Comparison of ENCODE assay signal across 22 cellular contexts in genomic region chr4:25656031-25656430, GRCh38. TPM values are rescaled to one million over a fixed set of nuclear protein-coding genes. Genes with fewer than 3 reads are reported as not detected.
DNase-seq lines count a peak whose midpoint lies in the region; ATAC-seq, FAIRE-seq and TF ChIP-seq lines count a peak whose summit lies in the region.
"Had no signal": no experiment of that assay in that cellular context is flagged by ENCODE, and none has a peak within 500 bp of the region (broad histone marks: within the 10 kb centered on the region; RNA-seq: fewer than 3 reads in every experiment).

No MANE protein-coding gene starts in this region.

- H3K79me2 ChIP-seq in HepG2 (ENCODE audit: insufficient read depth, low read length), result no peaks in the 10 kb centered on the region
- no peaks in the 10 kb centered on the region for H3K79me2 ChIP-seq in hepatocyte

- peaks cover 16% of the 10 kb centered on the region for H3K4me1 Mint-ChIP-seq in nephron
- H3K4me1 Mint-ChIP-seq in naive thymus-derived CD8-positive, alpha-beta T cell, result peaks cover 0 to 9% (median 3%) of the 10 kb centered on the region in 4 donors

- no peak for FAIRE-seq in HepG2 (lab: Jason Lieb, UNC)

- WGBS in HepG2 (ENCODE audit: low lambda C conversion rate), result 53% methylated on average over 8 of the region's 8 CpGs
- WGBS in right lobe of liver (ENCODE audit: insufficient coverage, low coverage, low lambda C conversion rate, missing lambda C conversion rate), result 38% methylated on average over 7 of the region's 8 CpGs
- 56% methylated on average over 8 of the region's 8 CpGs for whole genome bisulfite sequencing in hepatocyte (ENCODE audit: low lambda C conversion rate, missing lambda C conversion rate)

- in situ Hi-C loops in HepG2 (cut with HindIII; ENCODE audit: extremely low pct_ligation_motif_present, low pct_unique_long_range_greater_than_20kb), result no loop called here

- TF ChIP-seq CTCF in HepG2 (CRISPR knock-in tag; IDR thresholded peaks at IDR 0.05) (no peak), right lobe of liver (IDR thresholded peaks at IDR 0.05) (no peak), hepatocyte (IDR thresholded peaks at IDR 0.05; ENCODE audit: poor library complexity) (no peak), nephron (IDR thresholded peaks at IDR 0.05; ENCODE audit: unreplicated experiment in 3 of 3) (no peak)

- H3K4me2 ChIP-seq in HepG2 (ENCODE audit: low read depth, low read length) (peak overlapping the region; percentile 36; the same call in 1 of the 2 replicates), hepatocyte (peak overlapping the region; percentile 90)

- DNase-seq in HepG2 (ENCODE audit: low spot score) (no peak), right lobe of liver (no peak), hepatocyte (ENCODE audit: low spot score) (no peak)
- no peak for DNase-seq in naive thymus-derived CD8-positive, alpha-beta T cell
- DNase-seq in stimulated activated CD8-positive, alpha-beta memory T cell treated with anti-CD3 and anti-CD28 coated beads, Interleukin-4, amount 100 ng/mL, for 48 hours, result no peak
- DNase-seq: activated CD4-positive, alpha-beta T cell treated with anti-CD3 and anti-CD28 coated beads for 4 hours; activated CD8-positive, alpha-beta memory T cell treated with anti-CD3 and anti-CD28 coated beads, Interleukin-2, amount 50 U/mL, for 48 hours; activated naive CD4-positive, alpha-beta T cell treated with Interleukin-2 at 50 U/mL for 16 hours; CD8-positive, alpha-beta memory T cell; dorsolateral prefrontal cortex; GF-D8; KBM-7; mammary epithelial cell; nucleus accumbens; SHP77; stimulated activated CD4-positive, alpha-beta T cell treated with anti-CD3 and anti-CD28 coated beads, Interleukin-4, amount 100 ng/mL, for 4 hours had no signal

- POLR2A ChIA-PET in HepG2 (lab: Yijun Ruan, JAX), result no interaction called here
- POLR2A ChIA-PET in naive thymus-derived CD8-positive, alpha-beta T cell (lab: Charles Lee), result no interaction called here

- H3K27ac ChIP-seq in HepG2 (ENCODE audit: extremely low read length, insufficient read depth, low read length), result no peak overlapping the region
- no peak overlapping the region for H3K27ac ChIP-seq in right lobe of liver
- H3K27ac ChIP-seq in hepatocyte, result no peak overlapping the region
- H3K27ac ChIP-seq: dorsolateral prefrontal cortex had no signal

- H3K4me3 ChIP-seq in HepG2 (replicated peaks in 1 of 3; ENCODE audit: insufficient read depth in 1 of 3, low read depth in 2 of 3, low read length in 3 of 3), result peak overlapping the region in 1 of 3 experiments; percentile 33; a peak in 1 of 6 replicates
- no peak overlapping the region for H3K4me3 ChIP-seq in right lobe of liver
- peak overlapping the region; percentile 18 for H3K4me3 ChIP-seq in hepatocyte

- H3K27me3 Mint-ChIP-seq in nephron (ENCODE audit: low read depth), result peaks cover 79% of the 10 kb centered on the region
- H3K27me3 Mint-ChIP-seq in naive thymus-derived CD8-positive, alpha-beta T cell, result peaks cover 11 to 30% (median 23%) of the 10 kb centered on the region in 5 donors

- TF ChIP-seq POLR2A in HepG2 (IDR thresholded peaks at IDR 0.05; ENCODE audit: insufficient read depth in 1 of 2, low read depth in 2 of 2, low read length in 2 of 2), result no peak
- no peak for TF ChIP-seq POLR2A in right lobe of liver (IDR thresholded peaks at IDR 0.05)
- no peak for TF ChIP-seq POLR2A in GM18505 (IDR thresholded peaks at IDR 0.05; ENCODE audit: borderline replicate concordance, extremely low read depth, insufficient read depth, insufficient read length)

- no peaks in the 10 kb centered on the region for H3K36me3 Mint-ChIP-seq in nephron (ENCODE audit: low read depth)
- H3K36me3 Mint-ChIP-seq in naive thymus-derived CD8-positive, alpha-beta T cell, result no peaks in the 10 kb centered on the region
- H3K36me3 Mint-ChIP-seq: CD8-positive, alpha-beta memory T cell had no signal

- H3K4me1 ChIP-seq in HepG2 (ENCODE audit: insufficient read depth, low read length) (peaks cover 8% of the 10 kb centered on the region), right lobe of liver (no peaks in the 10 kb centered on the region), hepatocyte (ENCODE audit: insufficient read depth) (peaks cover 11% of the 10 kb centered on the region)

- no TSS peak for BruUV-seq in HepG2 (replicated peaks; lab: Mats Ljungman, UMichigan)

- no peak overlapping the region for H2AFZ ChIP-seq in HepG2 (ENCODE audit: low read length)
- H2AFZ ChIP-seq in hepatocyte, result peak overlapping the region; percentile 70

- TF ChIP-seq EP300 in HepG2 (IDR thresholded peaks at IDR 0.05; ENCODE audit: low read depth in 2 of 2, low read length in 2 of 2) (no peak), HepG2 (CRISPR knock-in tag; IDR thresholded peaks at IDR 0.05; ENCODE audit: borderline replicate concordance) (no peak)

- no peaks in the 10 kb centered on the region for H3K9me2 ChIP-seq in hepatocyte (replicated peaks; ENCODE audit: insufficient read depth)

- CTCF ChIA-PET in HepG2 (lab: Yijun Ruan, JAX; ENCODE audit: low intra/inter-chr PET ratio, low total read pairs), result no interaction called here

- intact Hi-C loops in HepG2 (cut with micrococcal nuclease; ENCODE audit: unreplicated experiment) (no loop called here), right lobe of liver (cut with DNase I) (no loop called here)

- H3K9ac ChIP-seq in HepG2 (ENCODE audit: insufficient read depth, low read depth, low read length), result no peak overlapping the region

- H3K27me3 ChIP-seq in HepG2 (ENCODE audit: control insufficient read depth in 1 of 2, insufficient read depth in 2 of 2, low read length in 2 of 2) (peaks cover 2 to 42% of the 10 kb centered on the region in 2 experiments; a peak in 4 of 5 replicates), right lobe of liver (peaks cover 0 to 8% of the 10 kb centered on the region in 2 donors), hepatocyte (peaks cover 39% of the 10 kb centered on the region)

- H4K20me1 ChIP-seq in HepG2 (ENCODE audit: insufficient read depth, low read length) (no peaks in the 10 kb centered on the region; the same call in 1 of the 2 replicates), hepatocyte (ENCODE audit: insufficient read depth, poor library complexity, severe bottlenecking) (no peaks in the 10 kb centered on the region)

- peak overlapping the region in 1 of 3 experiments; percentile 52 for H3K27ac Mint-ChIP-seq in nephron
- peak overlapping the region in 1 of 10 donors; percentile 57 for H3K27ac Mint-ChIP-seq in naive thymus-derived CD8-positive, alpha-beta T cell
- H3K27ac Mint-ChIP-seq: CD8-positive, alpha-beta memory T cell had no signal

- TF ChIP-seq RAD21 in HepG2 (CRISPR knock-in tag; IDR thresholded peaks at IDR 0.05), result no peak

- ATAC-seq in HepG2, result no peak
- no peak for ATAC-seq in right lobe of liver
- ATAC-seq in naive thymus-derived CD8-positive, alpha-beta T cell, result no peak
- ATAC-seq in SK-N-SH treated with all-trans-retinoic acid at 6 μM for 48 hours, result no peak
- no peak for ATAC-seq in GM18505 (IDR thresholded peaks at IDR 0.05; ENCODE audit: unreplicated experiment)
- ATAC-seq: HCT116 had no signal

- H3K4me3 Mint-ChIP-seq in nephron, result peak overlapping the region; percentile 53 to 71 (median 63)
- no peak overlapping the region for H3K4me3 Mint-ChIP-seq in naive thymus-derived CD8-positive, alpha-beta T cell

- H3K9me3 Mint-ChIP-seq in nephron, result no peaks in the 10 kb centered on the region
- H3K9me3 Mint-ChIP-seq in naive thymus-derived CD8-positive, alpha-beta T cell, result peaks cover 0 to 2% (median 0%) of the 10 kb centered on the region in 9 donors
- H3K9me3 Mint-ChIP-seq: CD8-positive, alpha-beta memory T cell had no signal

- H3K9me3 ChIP-seq in HepG2 (ENCODE audit: low read length) (no peaks in the 10 kb centered on the region), right lobe of liver (no peaks in the 10 kb centered on the region), hepatocyte (ENCODE audit: low read depth) (no peaks in the 10 kb centered on the region)

- no peaks in the 10 kb centered on the region for H3K36me3 ChIP-seq in HepG2 (replicated peaks in 1 of 2; ENCODE audit: control insufficient read depth in 1 of 2, insufficient read depth in 2 of 2, low read length in 2 of 2)
- H3K36me3 ChIP-seq in right lobe of liver, result no peaks in the 10 kb centered on the region
- no peaks in the 10 kb centered on the region for H3K36me3 ChIP-seq in hepatocyte (replicated peaks; ENCODE audit: insufficient read depth, low read depth)

TF ChIP-seq in HepG2, 621 proteins besides CTCF, POLR2A, EP300 and RAD21 (continues in another document):
- TF ChIP-seq MIER2 (CRISPR knock-in tag; IDR thresholded peaks at IDR 0.05) (no peak), HOXD1 (CRISPR knock-in tag; IDR thresholded peaks at IDR 0.05) (no peak), TARDBP (CRISPR knock-in tag; IDR thresholded peaks at IDR 0.05) (no peak)

TF ChIP-seq in SK-N-SH treated with all-trans-retinoic acid at 6 μM for 48 hours, 23 proteins besides CTCF, POLR2A, EP300 and RAD21 (continues in another document):
- TF ChIP-seq GLIS3 (CRISPR knock-in tag; IDR thresholded peaks at IDR 0.05), result no peak
- no peak for TF ChIP-seq RARB (CRISPR knock-in tag; IDR thresholded peaks at IDR 0.05)

RNA-seq across cellular contexts. Expression of gene SLC34A2, which starts 0.4 kb away (rescaled TPM):
- total RNA-seq in HepG2 (2016; rRNA removed; fragmentation: Illumina TruSeq; extraction: Trizol) (not detected in 2 replicates), right lobe of liver (under 1 TPM; 0.39 to 0.98 (median 0.79) TPM), hepatocyte (9.7 and 11.1 TPM in 2 replicates)
- not detected in 2 replicates for total RNA-seq in HepG2 (2016; cell fraction: cytosol; rRNA removed; fragmentation: Illumina TruSeq; extraction: Trizol; ENCODE audit: low read depth)
- total RNA-seq in HepG2 (2016; cell fraction: insoluble cytoplasmic fraction; rRNA removed; fragmentation: Illumina TruSeq; extraction: Trizol), result not detected in 2 replicates
- not detected in 2 replicates for total RNA-seq in HepG2 (2016; cell fraction: membrane; rRNA removed; fragmentation: Illumina TruSeq; extraction: Trizol)
- total RNA-seq in HepG2 (2016; cell fraction: nucleus; rRNA removed; fragmentation: Illumina TruSeq; extraction: Trizol), result not detected in 2 replicates
- polyA plus RNA-seq in HepG2 (2011; rRNA removed) (not detected in 2 replicates), hepatocyte (21.2 and 39.6 TPM in 2 replicates)
- polyA plus RNA-seq in HepG2 (2011; cell fraction: cytosol; rRNA removed), result 0.04 TPM in 1 of 2 replicates, not detected in the other
- polyA plus RNA-seq in HepG2 (2011; cell fraction: nucleus; rRNA removed), result not detected in 2 replicates
- not detected in 2 replicates for polyA plus RNA-seq in HepG2 (2012)
- polyA plus RNA-seq in HepG2 (2016; cell fraction: cytosol; fragmentation: Illumina TruSeq; extraction: Trizol; ENCODE audit: low read depth), result not detected in 2 replicates
- not detected in 2 replicates for polyA plus RNA-seq in HepG2 (2016; cell fraction: insoluble cytoplasmic fraction; fragmentation: Illumina TruSeq; extraction: Trizol; ENCODE audit: low read depth)
- polyA plus RNA-seq in HepG2 (2016; cell fraction: membrane; fragmentation: Illumina TruSeq; extraction: Trizol; ENCODE audit: low read depth), result not detected in 2 replicates
- polyA plus RNA-seq in HepG2 (2016; cell fraction: nucleus; fragmentation: Illumina TruSeq; extraction: Trizol; ENCODE audit: insufficient read depth, low read depth), result not detected in 2 replicates
- polyA minus RNA-seq in HepG2 (2011; rRNA and poly(A)+ RNA removed; ENCODE audit: low replicate concordance), result 0.42 TPM in 1 of 2 replicates, not detected in the other
- polyA minus RNA-seq in HepG2 (2011; cell fraction: cytosol; rRNA and poly(A)+ RNA removed), result not detected in 2 replicates
- polyA minus RNA-seq in HepG2 (2011; cell fraction: nucleus; rRNA and poly(A)+ RNA removed), result not detected in 2 replicates
- total RNA-seq in naive thymus-derived CD8-positive, alpha-beta T cell, result not detected
- polyA plus RNA-seq in naive thymus-derived CD8-positive, alpha-beta T cell, result not detected
- total RNA-seq: CD8-positive, alpha-beta memory T cell; fibroblast of lung; T-helper 2 cell treated with Interferon-gamma antibody and Interleukin-4, amounts not matched to agents 100 ng/mL and 5 ng/mL, for 36 hours had no signal
- polyA plus RNA-seq: CD8-positive, alpha-beta memory T cell; fibroblast of lung had no signal

Comparison
In these comparisons a context has a peak if more than half of its experiments do, and no peak if none do; other contexts are left out.
1. H3K4me3 Mint-ChIP-seq: peak in nephron (3 of 3); none in naive thymus-derived CD8-positive, alpha-beta T cell (0 of 10).